27 cellular contexts compared by ENCODE assay signal in the genomic region with DNA sequence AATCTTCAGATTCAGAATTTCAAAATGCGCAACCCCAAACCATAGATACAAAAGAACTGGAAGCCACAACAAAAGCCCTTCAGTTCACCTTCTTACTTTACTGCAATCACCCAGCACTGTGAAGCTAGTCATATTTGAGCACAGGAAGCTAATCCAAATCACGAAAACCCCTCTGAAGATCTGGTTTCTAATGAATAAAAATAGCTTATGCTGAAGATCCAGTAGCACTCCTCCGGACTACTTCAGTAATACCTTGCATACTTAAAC.
"Had no signal": no experiment of that assay in that cellular context is flagged by ENCODE, and none has a peak within 500 bp of the region (broad histone marks: within the 10 kb centered on the region; RNA-seq: fewer than 3 reads in every experiment).

No MANE protein-coding gene starts in this region.

- H3K9me3 Mint-ChIP-seq: activated CD4-positive, alpha-beta T cell treated with anti-CD3 and anti-CD28 coated beads, Interleukin-2, amount 10 ng/mL, durations not matched to agents 24 days and 14 days; activated CD8-positive, alpha-beta T cell treated with anti-CD3 and anti-CD28 coated beads for 36 hours; activated naive CD4-positive, alpha-beta T cell treated with anti-CD3 and anti-CD28 coated beads, Interleukin-2, amount 50 U/mL, for 24 hours; activated T-cell treated with anti-CD3 and anti-CD28 coated beads, Interleukin-2, amount 50 U/mL, for 4 hours; activated T-helper 2 cell treated with anti-CD3 and anti-CD28 coated beads, Interferon-gamma antibody, Interleukin-2, Interleukin-4, amounts not matched to agents 10 μg/mL and 5 μg/mL and 100 μg/mL, durations not matched to agents 14 hours and 24 hours and 36 hours; nephron progenitor cell; T-helper 1 cell treated with Interleukin-12 subunit alpha and Interleukin-12 subunit beta and Interleukin-4 antibody, amounts not matched to agents 30 μg/mL and 1 μg/mL, for 36 hours had no signal

- DNase-seq: activated CD4-positive, alpha-beta T cell treated with anti-CD3 and anti-CD28 coated beads, Interleukin-2, amount 10 ng/mL, durations not matched to agents 24 days and 14 days; activated CD4-positive, CD25-positive, alpha-beta regulatory T cell treated with anti-CD3 and anti-CD28 coated beads, Interleukin-2, amount 50 U/mL, for 72 hours; activated CD8-positive, alpha-beta T cell treated with anti-CD3 and anti-CD28 coated beads for 36 hours; activated T-cell treated with anti-CD3 and anti-CD28 coated beads, Interleukin-2, amount 50 U/mL, for 4 hours; body of pancreas; cerebellar nuclear complex; effector memory CD4-positive, alpha-beta T cell; left cardiac atrium; nephron progenitor cell; pancreas; sigmoid colon; small intestine; stimulated activated CD4-positive, alpha-beta T cell treated with anti-CD3 and anti-CD28 coated beads, Interleukin-4, amount 100 ng/mL, for 24 hours; T1000; trophoblast cell had no signal

- H3K27ac Mint-ChIP-seq: activated CD4-positive, alpha-beta T cell treated with anti-CD3 and anti-CD28 coated beads, Interleukin-2, amount 10 ng/mL, durations not matched to agents 24 days and 14 days; activated CD8-positive, alpha-beta T cell treated with anti-CD3 and anti-CD28 coated beads for 36 hours; activated naive CD4-positive, alpha-beta T cell treated with anti-CD3 and anti-CD28 coated beads, Interleukin-2, amount 50 U/mL, for 24 hours; activated T-helper 2 cell treated with anti-CD3 and anti-CD28 coated beads, Interferon-gamma antibody, Interleukin-2, Interleukin-4, amounts not matched to agents 10 μg/mL and 5 μg/mL and 100 μg/mL, durations not matched to agents 14 hours and 24 hours and 36 hours; nephron progenitor cell; stimulated activated effector memory CD8-positive, alpha-beta T cell treated with anti-CD3 and anti-CD28 coated beads, Interleukin-12 subunit alpha, Interleukin-12 subunit beta, amount 100 ng/mL, for 72 hours; stimulated activated naive CD8-positive, alpha-beta T cell treated with anti-CD3 and anti-CD28 coated beads, Interleukin-15, Interleukin-2, amounts not matched to agents 100 ng/mL and 50 ng/mL, for 24 hours; T-helper 1 cell treated with Interleukin-12 subunit alpha and Interleukin-12 subunit beta and Interleukin-4 antibody, amounts not matched to agents 30 μg/mL and 1 μg/mL, for 36 hours had no signal

- H3K9me3 ChIP-seq: body of pancreas, neutrophil, pancreas, prostate gland, sigmoid colon, thoracic aorta had no signal

- H3K4me3 ChIP-seq: body of pancreas, cardiac muscle cell, coronary artery, dorsolateral prefrontal cortex, pancreas, prostate gland, sigmoid colon, thoracic aorta had no signal

- ATAC-seq: activated CD8-positive, alpha-beta T cell treated with anti-CD3 and anti-CD28 coated beads for 36 hours; activated T-cell treated with anti-CD3 and anti-CD28 coated beads, Interleukin-2, amount 50 U/mL, for 4 hours; body of pancreas; left ventricle myocardium superior; pancreas; stimulated activated effector memory CD8-positive, alpha-beta T cell treated with anti-CD3 and anti-CD28 coated beads, Interleukin-12 subunit alpha, Interleukin-12 subunit beta, amount 100 ng/mL, for 72 hours had no signal

- H3K4me3 Mint-ChIP-seq: activated CD4-positive, alpha-beta T cell treated with anti-CD3 and anti-CD28 coated beads, Interleukin-2, amount 10 ng/mL, durations not matched to agents 24 days and 14 days; activated CD8-positive, alpha-beta T cell treated with anti-CD3 and anti-CD28 coated beads for 36 hours; activated naive CD4-positive, alpha-beta T cell treated with anti-CD3 and anti-CD28 coated beads, Interleukin-2, amount 50 U/mL, for 24 hours; activated T-cell treated with anti-CD3 and anti-CD28 coated beads, Interleukin-2, amount 50 U/mL, for 4 hours; nephron progenitor cell; stimulated activated effector memory CD8-positive, alpha-beta T cell treated with anti-CD3 and anti-CD28 coated beads, Interleukin-12 subunit alpha, Interleukin-12 subunit beta, amount 100 ng/mL, for 72 hours; stimulated activated naive CD8-positive, alpha-beta T cell treated with anti-CD3 and anti-CD28 coated beads, Interleukin-15, Interleukin-2, amounts not matched to agents 100 ng/mL and 50 ng/mL, for 24 hours; T-helper 1 cell treated with Interleukin-12 subunit alpha and Interleukin-12 subunit beta and Interleukin-4 antibody, amounts not matched to agents 30 μg/mL and 1 μg/mL, for 36 hours had no signal

- H3K4me1 Mint-ChIP-seq: activated CD4-positive, alpha-beta T cell treated with anti-CD3 and anti-CD28 coated beads, Interleukin-2, amount 10 ng/mL, durations not matched to agents 24 days and 14 days; activated naive CD4-positive, alpha-beta T cell treated with anti-CD3 and anti-CD28 coated beads, Interleukin-2, amount 50 U/mL, for 24 hours; stimulated activated effector memory CD8-positive, alpha-beta T cell treated with anti-CD3 and anti-CD28 coated beads, Interleukin-12 subunit alpha, Interleukin-12 subunit beta, amount 100 ng/mL, for 72 hours had no signal

- H3K4me1 ChIP-seq: prostate gland had no signal

- H3K27ac ChIP-seq: body of pancreas, cardiac muscle cell, coronary artery, dorsolateral prefrontal cortex, neutrophil, pancreas, prostate gland, thoracic aorta had no signal

- H3K36me3 Mint-ChIP-seq: activated naive CD4-positive, alpha-beta T cell treated with anti-CD3 and anti-CD28 coated beads, Interleukin-2, amount 50 U/mL, for 24 hours; stimulated activated effector memory CD8-positive, alpha-beta T cell treated with anti-CD3 and anti-CD28 coated beads, Interleukin-12 subunit alpha, Interleukin-12 subunit beta, amount 100 ng/mL, for 72 hours had no signal

- H3K27me3 Mint-ChIP-seq: activated CD8-positive, alpha-beta T cell treated with anti-CD3 and anti-CD28 coated beads for 36 hours; activated naive CD4-positive, alpha-beta T cell treated with anti-CD3 and anti-CD28 coated beads, Interleukin-2, amount 50 U/mL, for 24 hours; stimulated activated naive CD8-positive, alpha-beta T cell treated with anti-CD3 and anti-CD28 coated beads, Interleukin-15, Interleukin-2, amounts not matched to agents 100 ng/mL and 50 ng/mL, for 24 hours had no signal

- H3K27me3 ChIP-seq: body of pancreas, cardiac muscle cell, dorsolateral prefrontal cortex, neutrophil, pancreas, sigmoid colon had no signal

- H3K36me3 ChIP-seq: cardiac muscle cell, neutrophil, pancreas, prostate gland, sigmoid colon, thoracic aorta had no signal
